ENCODE assay signal across 8 cellular contexts in the genomic region with DNA sequence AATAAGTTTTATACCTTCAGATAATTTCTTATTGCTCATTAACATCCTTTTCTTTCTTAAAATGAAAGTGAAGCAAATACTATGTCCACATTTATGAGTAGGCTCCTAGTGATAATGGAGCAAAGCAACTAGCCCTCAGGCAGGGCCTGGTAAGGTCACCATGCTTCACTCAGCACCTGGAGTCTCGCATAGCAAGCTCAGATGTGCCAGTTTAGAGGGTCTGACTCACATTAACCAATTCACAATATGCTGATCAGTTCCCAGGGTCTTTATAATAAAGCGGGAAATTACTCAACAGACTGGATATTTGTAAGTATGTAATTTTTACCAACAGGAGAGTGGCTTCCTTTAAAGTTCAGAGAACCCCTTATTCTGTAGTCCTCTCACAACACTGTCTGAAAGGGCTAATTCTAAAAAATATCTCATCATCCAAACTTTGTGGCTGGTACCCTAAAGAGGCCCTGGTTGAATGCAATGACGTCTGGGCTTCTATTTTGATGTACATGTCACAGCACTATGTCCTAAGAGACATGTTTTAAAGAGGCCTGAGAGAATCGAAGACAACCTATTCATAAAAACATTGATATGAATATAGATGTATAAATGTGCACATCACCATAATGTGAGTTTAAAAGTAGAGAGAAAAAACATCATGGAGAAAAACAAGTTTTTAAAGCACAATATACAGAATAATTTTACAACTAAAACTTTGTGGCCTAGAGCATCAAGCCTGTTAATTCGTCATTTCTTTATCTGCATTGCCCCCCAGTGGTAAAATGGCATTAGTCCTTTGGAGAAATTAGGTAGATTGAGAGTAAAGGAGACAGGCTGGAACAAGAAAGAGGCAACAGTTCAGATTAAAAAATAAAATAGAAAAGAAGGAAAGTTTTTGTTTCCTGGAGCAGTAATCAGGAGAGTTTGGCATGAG. TPM values are rescaled to one million over a fixed set of nuclear protein-coding genes. Genes with fewer than 3 reads are reported as not detected.
DNase-seq lines count a peak whose midpoint lies in the region; ATAC-seq and TF ChIP-seq lines count a peak whose summit lies in the region.

No MANE protein-coding gene starts in this region.

- no peak overlapping the region for H3K9ac ChIP-seq in parathyroid adenoma

- no peaks in the 10 kb centered on the region for H3K27me3 ChIP-seq in parathyroid adenoma (ENCODE audit: control insufficient read depth, insufficient read depth, low read length)

- peaks cover 22% of the 10 kb centered on the region for H3K4me1 Mint-ChIP-seq in T-helper 17 cell

- H3K9me3 ChIP-seq in T-helper 17 cell (ENCODE audit: control insufficient read depth, low read length, poor library complexity, severe bottlenecking): no peaks in the 10 kb centered on the region
- H3K9me3 ChIP-seq in parathyroid adenoma (ENCODE audit: control insufficient read depth, low read length): no peaks in the 10 kb centered on the region

- TF ChIP-seq CTCF in epithelial cell of proximal tubule (conservative IDR thresholded peaks at IDR 0.05; ENCODE audit: low read depth, low read length) (peak; percentile 79), parathyroid adenoma (IDR thresholded peaks at IDR 0.05) (peak; percentile 16)

- H3K27ac Mint-ChIP-seq in T-helper 17 cell: peak overlapping the region; percentile 95

- H3K4me2 ChIP-seq in parathyroid adenoma (ENCODE audit: low read length): no peak overlapping the region

- H3K27me3 Mint-ChIP-seq in T-helper 17 cell: peaks cover 9% of the 10 kb centered on the region

- in situ Hi-C loops in KBM-7 (cut with MboI; ENCODE audit: low pct_unique_long_range_greater_than_20kb, low sequenced_read_pairs): no loop called here

- no peak overlapping the region for H3K27ac ChIP-seq in parathyroid adenoma

- H3K4me3 ChIP-seq in epithelial cell of proximal tubule (ENCODE audit: low read depth, low read length) (no peak overlapping the region), parathyroid adenoma (ENCODE audit: low read depth, low read length) (no peak overlapping the region)

- ATAC-seq in GM18520 (IDR thresholded peaks at IDR 0.05; ENCODE audit: unreplicated experiment): peak; percentile 58
- no peak for ATAC-seq in T-helper 17 cell

- H2AFZ ChIP-seq in parathyroid adenoma: no peak overlapping the region

- H3K4me3 Mint-ChIP-seq in T-helper 17 cell: peak overlapping the region; percentile 47

- H3K36me3 ChIP-seq in parathyroid adenoma (ENCODE audit: control insufficient read depth, insufficient read depth, low read length): no peaks in the 10 kb centered on the region

- DNase-seq in COLO668 (lab: John Stamatoyannopoulos, UW; ENCODE audit: unreplicated experiment) (peak; percentile 2), KBM-7 (peak; percentile 63), T-helper 17 cell (peak in 1 of 3 donors; percentile 11), epithelial cell of proximal tubule (ENCODE audit: low read depth) (peak; percentile 23), mucosa of gallbladder (ENCODE audit: low spot score) (no peak)
- no peak for DNase-seq in NK-92 treated with Interleukin-12 subunit alpha and Interleukin-12 subunit beta, amount 100 ng/mL, for 24 hours (lab: John Stamatoyannopoulos, UW)

- H3K36me3 Mint-ChIP-seq in T-helper 17 cell (ENCODE audit: low read depth): peaks cover 2% of the 10 kb centered on the region

- no peaks in the 10 kb centered on the region for H3K4me1 ChIP-seq in parathyroid adenoma

- H3K79me2 ChIP-seq in parathyroid adenoma: no peaks in the 10 kb centered on the region

RNA-seq across cellular contexts. Expression of a gene that starts 44.3 kb away (rescaled TPM):
- under 1 TPM; 0.77 to 0.91 TPM for total RNA-seq in T-helper 17 cell
- not detected in 2 replicates for total RNA-seq in epithelial cell of proximal tubule
- not detected for total RNA-seq in mucosa of gallbladder

Comparison
In these comparisons a context has a peak if more than half of its experiments do, and no peak if none do; other contexts are left out.
1. DNase-seq: peak in COLO668 (single experiment), KBM-7 (single experiment) and epithelial cell of proximal tubule (single experiment); none in mucosa of gallbladder (single experiment) and NK-92 treated with Interleukin-12 subunit alpha and Interleukin-12 subunit beta, amount 100 ng/mL, for 24 hours (single experiment).